Comparison of ENCODE assay signal across 30 cellular contexts in genomic region chr3:27146786-27147185, GRCh38.
"Had no signal": no experiment of that assay in that cellular context is flagged by ENCODE, and none has a peak within 500 bp of the region (broad histone marks: within the 10 kb centered on the region; RNA-seq: fewer than 3 reads in every experiment).

No MANE protein-coding gene starts in this region.

- H3K9me3 ChIP-seq: Peyer's patch, SJSA1 had no signal

- H3K27me3 ChIP-seq: ascending aorta, Peyer's patch, SJSA1 had no signal

- H3K4me1 ChIP-seq: ascending aorta, Peyer's patch, SJSA1 had no signal

- ATAC-seq: activated T-cell treated with anti-CD3 and anti-CD28 coated beads, Interleukin-2, amount 50 U/mL, for 72 hours; activated T-helper 17 cell treated with anti-CD3 and anti-CD28 coated beads, Interleukin-2, amount 50 U/mL, for 72 hours had no signal

- H3K27ac ChIP-seq: ascending aorta, Peyer's patch, SJSA1, WERI-Rb-1 had no signal

- H3K4me3 ChIP-seq: ascending aorta, Peyer's patch, SJSA1 had no signal

- H3K36me3 ChIP-seq: ascending aorta, Peyer's patch, SJSA1, WERI-Rb-1 had no signal

- DNase-seq: activated CD4-positive, alpha-beta memory T cell treated with anti-CD3 and anti-CD28 coated beads, Interleukin-2, amount 10 ng/mL, durations not matched to agents 7 days and 5 days; activated CD4-positive, alpha-beta T cell treated with anti-CD3 and anti-CD28 coated beads for 1 hour; activated CD4-positive, alpha-beta T cell treated with anti-CD3 and anti-CD28 coated beads for 48 hours; activated CD4-positive, CD25-positive, alpha-beta regulatory T cell; activated effector memory CD4-positive, alpha-beta T cell treated with anti-CD3 and anti-CD28 coated beads, Interleukin-2, amount 50 U/mL, for 16 hours; activated naive CD4-positive, alpha-beta T cell treated with Interleukin-2 at 50 U/mL for 16 hours; activated naive CD8-positive, alpha-beta T cell treated with anti-CD3 and anti-CD28 coated beads, Interleukin-2, amount 10 ng/mL, durations not matched to agents 7 days and 5 days; activated T-cell treated with anti-CD3 and anti-CD28 coated beads, Interleukin-2, amount 50 U/mL, for 1 hour; activated T-cell treated with anti-CD3 and anti-CD28 coated beads, Interleukin-2, amount 50 U/mL, for 72 hours; amygdala; Karpas-422; KBM-7; NCI-H1048; NCI-H1105 treated with DMSO at 0.1 percent for 48 hours; NCI-H1436; NCI-H1694; NCI-H1930; NCI-H2081 treated with DMSO at 0.1 percent for 48 hours; NCI-H345; NCI-H526; NCI-H748 treated with DMSO at 0.1 percent for 48 hours; NK-92 treated with Interleukin-12 subunit alpha and Interleukin-12 subunit beta, amount 100 ng/mL, for 24 hours; Peyer's patch; RPMI8226; SHP77 treated with DMSO at 0.1 percent for 48 hours; T1000; WERI-Rb-1 had no signal
